ENCODE assay signal across 1 cellular context in genomic region chr4:107950746-107951540, GRCh38.
TF ChIP-seq lines count a peak whose summit lies in the region.

No MANE protein-coding gene starts in this region.

TF ChIP-seq in endothelial cell of umbilical vein, 7 proteins besides CTCF, POLR2A, EP300 and RAD21:
- no peak for TF ChIP-seq GATA2 (IDR thresholded peaks at IDR 0.05; ENCODE audit: insufficient read depth, insufficient read length, low read depth, low read length)
- no peak for TF ChIP-seq POLR2AphosphoS5 (IDR thresholded peaks at IDR 0.05; ENCODE audit: insufficient read depth, low read depth, low read length)
- no peak for TF ChIP-seq MAX (IDR thresholded peaks at IDR 0.05; ENCODE audit: insufficient read depth, insufficient read length)
- no peak for TF ChIP-seq MYC (IDR thresholded peaks at IDR 0.05; ENCODE audit: low read depth, low read length)
- TF ChIP-seq EZH2 (IDR thresholded peaks at IDR 0.05; ENCODE audit: borderline replicate concordance, low read depth, low read length, severe bottlenecking) = no peak
